In genomic region chr1:53393325-53393792, GRCh38 we compare ENCODE assay signal across 8 cellular contexts.
A peak's percentile ranks its signal among the peaks of the same experiment; 100 is the strongest.
DNase-seq lines count a peak whose midpoint lies in the region; ATAC-seq and TF ChIP-seq lines count a peak whose summit lies in the region.

No MANE protein-coding gene starts in this region.

- H3K4me3 ChIP-seq in Caco-2 (ENCODE audit: low read depth, low read length) (no peak overlapping the region), mesenchymal stem cell (ENCODE audit: insufficient read depth in 1 of 2, low read depth in 1 of 2, low read length in 2 of 2) (no peak overlapping the region)

- ATAC-seq in activated CD8-positive, alpha-beta T cell treated with anti-CD3 and anti-CD28 coated beads, Interleukin-2, amount 10 ng/mL, durations not matched to agents 7 days and 5 days, result peak; percentile 80
- ATAC-seq in effector memory CD8-positive, alpha-beta T cell (replicated peaks), result peak; percentile 73
- ATAC-seq in GM19467 (IDR thresholded peaks at IDR 0.05; ENCODE audit: unreplicated experiment), result no peak

- H3K14ac ChIP-seq in mesenchymal stem cell (ENCODE audit: low read length in 2 of 2), result no peak overlapping the region

- no peak overlapping the region for H2AK5ac ChIP-seq in mesenchymal stem cell (ENCODE audit: low read length, severe bottlenecking)

- intact Hi-C loops in Caco-2 (cut with micrococcal nuclease; ENCODE audit: unreplicated experiment), result loop anchor here (1.0 to 10.0 kb wide), 2 partner anchors 69 to 115 kb away; partner anchors contain the start of gene LRP8

- H3K27me3 Mint-ChIP-seq in Caco-2 (ENCODE audit: insufficient read depth, unreplicated experiment) (peaks cover 5% of the 10 kb centered on the region), HFFc6 (ENCODE audit: insufficient read depth) (peaks cover 13% of the 10 kb centered on the region)
- H3K27me3 Mint-ChIP-seq in activated CD8-positive, alpha-beta T cell treated with anti-CD3 and anti-CD28 coated beads, Interleukin-2, amount 10 ng/mL, durations not matched to agents 7 days and 5 days (ENCODE audit: low read depth), result peaks cover 3% of the 10 kb centered on the region
- peaks cover 0 to 14% of the 10 kb centered on the region in 2 donors for H3K27me3 Mint-ChIP-seq in effector memory CD8-positive, alpha-beta T cell

- TF ChIP-seq CTCF in Caco-2 (IDR thresholded peaks at IDR 0.05; ENCODE audit: insufficient read depth in 1 of 2, low read depth in 1 of 2, low read length in 1 of 2, severe bottlenecking in 1 of 2, unreplicated experiment in 1 of 2), result peak; percentile 71 to 74
- TF ChIP-seq CTCF in HFFc6 (IDR thresholded peaks at IDR 0.05), result peak; percentile 99

- H3K4ac ChIP-seq in mesenchymal stem cell (ENCODE audit: low read depth in 1 of 2, low read length in 2 of 2), result no peak overlapping the region

- 19% methylated on average over 10 of the region's 10 CpGs for WGBS in mesenchymal stem cell

- H3K36me3 ChIP-seq in Caco-2 (ENCODE audit: control insufficient read depth, insufficient read depth, low read length) (no peaks in the 10 kb centered on the region), mesenchymal stem cell (ENCODE audit: control insufficient read depth in 1 of 2, insufficient read depth in 2 of 2, low read depth in 1 of 2, low read length in 2 of 2) (no peaks in the 10 kb centered on the region)

- no peak overlapping the region for H3K18ac ChIP-seq in mesenchymal stem cell (ENCODE audit: low read depth in 1 of 2, low read length in 2 of 2)

- H2BK5ac ChIP-seq in mesenchymal stem cell (ENCODE audit: low read depth, low read length, poor library complexity, severe bottlenecking), result no peak overlapping the region

- H3K36me3 Mint-ChIP-seq in Caco-2 (ENCODE audit: insufficient read depth, unreplicated experiment) (no peaks in the 10 kb centered on the region), HFFc6 (ENCODE audit: low read depth) (no peaks in the 10 kb centered on the region)
- H3K36me3 Mint-ChIP-seq in activated CD8-positive, alpha-beta T cell treated with anti-CD3 and anti-CD28 coated beads, Interleukin-2, amount 10 ng/mL, durations not matched to agents 7 days and 5 days (ENCODE audit: low read depth), result no peaks in the 10 kb centered on the region
- H3K36me3 Mint-ChIP-seq in effector memory CD8-positive, alpha-beta T cell (ENCODE audit: insufficient read depth), result peaks cover 3% of the 10 kb centered on the region

- peak; percentile 56 to 82 for DNase-seq in Caco-2
- peak; percentile 52 for DNase-seq in HFFc6
- DNase-seq in NCI-H526 treated with DMSO at 0.1 percent for 48 hours (lab: John Stamatoyannopoulos, UW), result peak; percentile 46
- DNase-seq in activated CD8-positive, alpha-beta T cell treated with anti-CD3 and anti-CD28 coated beads, Interleukin-2, amount 10 ng/mL, durations not matched to agents 7 days and 5 days, result peak; percentile 74
- DNase-seq in effector memory CD8-positive, alpha-beta T cell, result peak; percentile 63 to 71 (median 65)
- DNase-seq in mesenchymal stem cell, result peak; percentile 74
- peak; percentile 44 to 53 for DNase-seq in stimulated activated CD8-positive, alpha-beta memory T cell treated with anti-CD3 and anti-CD28 coated beads, Interleukin-2, amount 100 ng/mL, for 1 hour (ENCODE audit: low read depth in 2 of 2)

- no peaks in the 10 kb centered on the region for H3K9me3 ChIP-seq in Caco-2
- no peaks in the 10 kb centered on the region for H3K9me3 ChIP-seq in mesenchymal stem cell (ENCODE audit: control insufficient read depth, low read length)

- CTCF ChIA-PET in Caco-2 (lab: Charles Lee), result interaction anchor here (0.5 to 2.6 kb wide), 11 partner anchors 18 to 127 kb away, joined by 3 to 22 read pairs (median 4); no protein-coding TSS in a partner anchor
- CTCF ChIA-PET in activated CD8-positive, alpha-beta T cell treated with anti-CD3 and anti-CD28 coated beads, Interleukin-2, amount 10 ng/mL, durations not matched to agents 7 days and 5 days (lab: Charles Lee), result interaction anchor here (0.5 to 9.2 kb wide), 33 partner anchors 8 to 216 kb away, joined by 3 to 167 read pairs (median 5); no protein-coding TSS in a partner anchor

- no peak overlapping the region for H2AFZ ChIP-seq in mesenchymal stem cell (ENCODE audit: low read depth, low read length)

- H3K4me1 Mint-ChIP-seq in Caco-2 (ENCODE audit: low read depth, unreplicated experiment), result no peaks in the 10 kb centered on the region
- H3K4me1 Mint-ChIP-seq in HFFc6 (ENCODE audit: low read depth), result peaks cover 21% of the 10 kb centered on the region
- peaks cover 8% of the 10 kb centered on the region for H3K4me1 Mint-ChIP-seq in activated CD8-positive, alpha-beta T cell treated with anti-CD3 and anti-CD28 coated beads, Interleukin-2, amount 10 ng/mL, durations not matched to agents 7 days and 5 days (ENCODE audit: low read depth)
- no peaks in the 10 kb centered on the region for H3K4me1 Mint-ChIP-seq in effector memory CD8-positive, alpha-beta T cell (ENCODE audit: low read depth in 2 of 2)

- H3K4me2 ChIP-seq in mesenchymal stem cell (ENCODE audit: low read length, poor library complexity, severe bottlenecking), result no peak overlapping the region

- H2BK12ac ChIP-seq in mesenchymal stem cell (ENCODE audit: low read length in 2 of 2), result no peak overlapping the region

- no peak overlapping the region for H3K27ac ChIP-seq in mesenchymal stem cell (ENCODE audit: low read length, poor library complexity, severe bottlenecking)

- H3K4me3 Mint-ChIP-seq in Caco-2 (ENCODE audit: unreplicated experiment), result no peak overlapping the region
- no peak overlapping the region for H3K4me3 Mint-ChIP-seq in HFFc6
- H3K4me3 Mint-ChIP-seq in activated CD8-positive, alpha-beta T cell treated with anti-CD3 and anti-CD28 coated beads, Interleukin-2, amount 10 ng/mL, durations not matched to agents 7 days and 5 days, result no peak overlapping the region
- H3K4me3 Mint-ChIP-seq in effector memory CD8-positive, alpha-beta T cell, result no peak overlapping the region

- peak overlapping the region; percentile 10 for H3K9ac ChIP-seq in mesenchymal stem cell (ENCODE audit: low read length)

- peak overlapping the region; percentile 32 for H4K8ac ChIP-seq in mesenchymal stem cell (ENCODE audit: low read length)

- H3K9me3 Mint-ChIP-seq in Caco-2 (ENCODE audit: unreplicated experiment) (no peaks in the 10 kb centered on the region), HFFc6 (no peaks in the 10 kb centered on the region)
- H3K9me3 Mint-ChIP-seq in activated CD8-positive, alpha-beta T cell treated with anti-CD3 and anti-CD28 coated beads, Interleukin-2, amount 10 ng/mL, durations not matched to agents 7 days and 5 days (ENCODE audit: insufficient read depth), result no peaks in the 10 kb centered on the region
- H3K9me3 Mint-ChIP-seq in effector memory CD8-positive, alpha-beta T cell, result no peaks in the 10 kb centered on the region

- POLR2A ChIA-PET in Caco-2 (lab: Charles Lee), result no interaction called here
- POLR2A ChIA-PET in activated CD8-positive, alpha-beta T cell treated with anti-CD3 and anti-CD28 coated beads, Interleukin-2, amount 10 ng/mL, durations not matched to agents 7 days and 5 days (lab: Charles Lee), result interaction anchor here (0.7 to 1.5 kb wide), 3 partner anchors 8 to 115 kb away, joined by 3 to 4 read pairs (median 3); no protein-coding TSS in a partner anchor

- no peak overlapping the region for H2BK120ac ChIP-seq in mesenchymal stem cell (ENCODE audit: low read depth, low read length)

- H3K4me1 ChIP-seq in Caco-2 (no peaks in the 10 kb centered on the region), mesenchymal stem cell (ENCODE audit: control insufficient read depth, insufficient read depth, low read depth, low read length) (peaks cover 6% of the 10 kb centered on the region)

- no peak overlapping the region for H2BK15ac ChIP-seq in mesenchymal stem cell (ENCODE audit: low read depth, poor library complexity, severe bottlenecking)

- H3K27me3 ChIP-seq in Caco-2 (replicated peaks; ENCODE audit: control insufficient read depth, insufficient read depth, low read length) (no peaks in the 10 kb centered on the region), mesenchymal stem cell (ENCODE audit: control insufficient read depth in 1 of 2, insufficient read depth in 1 of 2, low read length in 2 of 2) (peaks cover 0 to 17% of the 10 kb centered on the region in 2 experiments)

- no peak overlapping the region for H3K27ac Mint-ChIP-seq in Caco-2 (ENCODE audit: unreplicated experiment)
- H3K27ac Mint-ChIP-seq in HFFc6, result no peak overlapping the region
- H3K27ac Mint-ChIP-seq in activated CD8-positive, alpha-beta T cell treated with anti-CD3 and anti-CD28 coated beads, Interleukin-2, amount 10 ng/mL, durations not matched to agents 7 days and 5 days, result no peak overlapping the region
- H3K27ac Mint-ChIP-seq in effector memory CD8-positive, alpha-beta T cell, result peak overlapping the region in 1 of 2 donors; percentile 23

- no peak overlapping the region for H3K23ac ChIP-seq in mesenchymal stem cell (ENCODE audit: low read length in 2 of 2)

- H4K91ac ChIP-seq in mesenchymal stem cell (ENCODE audit: low read length), result no peak overlapping the region

- H3K79me1 ChIP-seq in mesenchymal stem cell (replicated peaks; ENCODE audit: low read length, poor library complexity, severe bottlenecking), result no peaks in the 10 kb centered on the region

- no TSS peak for BruUV-seq in Caco-2 (replicated peaks; lab: Mats Ljungman, UMichigan)
